ENCODE assay signal across 24 cellular contexts in the genomic region with DNA sequence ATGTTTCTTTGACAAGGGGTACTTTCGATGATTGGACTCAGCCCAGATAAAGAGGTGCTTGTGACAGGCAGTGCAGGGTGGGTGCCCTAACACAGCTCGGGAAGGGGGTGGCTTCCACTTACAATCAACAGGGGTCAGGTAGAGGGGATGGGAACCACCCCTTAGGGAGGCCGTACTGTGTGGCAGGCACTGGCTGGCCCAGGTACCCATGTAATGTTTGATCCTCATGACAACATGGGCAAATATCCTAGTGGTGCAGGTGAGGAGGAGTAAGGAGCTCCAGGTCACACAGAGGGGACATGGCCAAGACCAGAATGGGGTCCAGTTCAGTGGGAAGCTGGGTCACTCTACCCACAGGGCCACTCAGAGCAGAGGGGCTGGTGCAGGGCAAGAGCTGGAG. TPM values are rescaled to one million over a fixed set of nuclear protein-coding genes. Genes with fewer than 3 reads are reported as not detected.
DNase-seq lines count a peak whose midpoint lies in the region; TF ChIP-seq lines count a peak whose summit lies in the region.
"Had no signal": no experiment of that assay in that cellular context is flagged by ENCODE, and none has a peak within 500 bp of the region (broad histone marks: within the 10 kb centered on the region; RNA-seq: fewer than 3 reads in every experiment).

No MANE protein-coding gene starts in this region.

- TF ChIP-seq CTCF in VCaP (conservative IDR thresholded peaks at IDR 0.05), result no peak
- no peak for TF ChIP-seq CTCF in glutamatergic neuron (IDR thresholded peaks at IDR 0.05; ENCODE audit: partially characterized antibody, unreplicated experiment)
- TF ChIP-seq CTCF in ovary (IDR thresholded peaks at IDR 0.05), result no peak

- H3K4me1 Mint-ChIP-seq in activated naive CD8-positive, alpha-beta T cell (ENCODE audit: low read depth), result peaks cover 19% of the 10 kb centered on the region
- peaks cover 26% of the 10 kb centered on the region for H3K4me1 Mint-ChIP-seq in activated naive CD8-positive, alpha-beta T cell treated with anti-CD3 and anti-CD28 coated beads for 36 hours
- peaks cover 25% of the 10 kb centered on the region for H3K4me1 Mint-ChIP-seq in glutamatergic neuron (ENCODE audit: low read depth, unreplicated experiment)

- H3K27me3 ChIP-seq in skeletal muscle tissue (ENCODE audit: control insufficient read depth in 3 of 3, insufficient read depth in 3 of 3, low read length in 3 of 3) (no peaks in the 10 kb centered on the region), ovary (no peaks in the 10 kb centered on the region)
- H3K27me3 ChIP-seq: breast epithelium, transverse colon had no signal

- peaks cover 2% of the 10 kb centered on the region for H3K27me3 Mint-ChIP-seq in activated naive CD8-positive, alpha-beta T cell
- H3K27me3 Mint-ChIP-seq in activated naive CD8-positive, alpha-beta T cell treated with anti-CD3 and anti-CD28 coated beads for 36 hours, result no peaks in the 10 kb centered on the region
- peaks cover 3% of the 10 kb centered on the region for H3K27me3 Mint-ChIP-seq in glutamatergic neuron (ENCODE audit: unreplicated experiment)

- H3K36me3 ChIP-seq in skeletal muscle tissue (ENCODE audit: control insufficient read depth in 3 of 3, insufficient read depth in 3 of 3, low read length in 3 of 3) (no peaks in the 10 kb centered on the region), ovary (no peaks in the 10 kb centered on the region)
- H3K36me3 ChIP-seq: breast epithelium, lower lobe of right lung, transverse colon had no signal

- WGBS in ovary, 3 donors, result 81 to 83% (median 83%) methylated on average over 3 of the region's 3 CpGs

- intact Hi-C loops in ovary (cut with DNase I), result loop anchor here in 3 of 4 donors (5.0 to 10.0 kb wide), 2 partner anchors 86 to 89 kb away; no protein-coding TSS in a partner anchor

- H3K4me1 ChIP-seq in skeletal muscle tissue (ENCODE audit: control insufficient read depth in 3 of 3, insufficient read depth in 3 of 3, low read length in 3 of 3) (peaks cover 30 to 37% (median 33%) of the 10 kb centered on the region in 3 donors), ovary (ENCODE audit: insufficient read depth) (peaks cover 21% of the 10 kb centered on the region)
- H3K4me1 ChIP-seq: breast epithelium had no signal

- H3K27ac Mint-ChIP-seq in activated naive CD8-positive, alpha-beta T cell, result peak overlapping the region; percentile 34
- H3K27ac Mint-ChIP-seq in activated naive CD8-positive, alpha-beta T cell treated with anti-CD3 and anti-CD28 coated beads for 36 hours, result no peak overlapping the region
- H3K27ac Mint-ChIP-seq in glutamatergic neuron (ENCODE audit: unreplicated experiment), result no peak overlapping the region

- H3K4me3 ChIP-seq in skeletal muscle tissue (ENCODE audit: low read length in 3 of 3) (no peak overlapping the region), ovary (no peak overlapping the region)
- H3K4me3 ChIP-seq: breast epithelium, GM23248, lower lobe of right lung, psoas muscle, skin epidermis, transverse colon had no signal

- H3K9me3 ChIP-seq in skeletal muscle tissue (ENCODE audit: control insufficient read depth in 3 of 3, low read length in 3 of 3), result no peaks in the 10 kb centered on the region
- no peaks in the 10 kb centered on the region for H3K9me3 ChIP-seq in ovary
- H3K9me3 ChIP-seq: breast epithelium, lower lobe of right lung, psoas muscle, transverse colon had no signal

- DNase-seq in activated naive CD8-positive, alpha-beta T cell treated with anti-CD3 and anti-CD28 coated beads for 36 hours, result no peak
- DNase-seq in glutamatergic neuron (no peak), T-helper 1 cell (no peak), ovary (no peak), NCI-H128 (lab: John Stamatoyannopoulos, UW; ENCODE audit: unreplicated experiment) (no peak)
- DNase-seq: CD8-positive, alpha-beta memory T cell; dermis blood vessel endothelial cell; foreskin fibroblast; GM23248; hypothalamus; lower lobe of right lung; NCI-H1694 treated with DMSO at 0.1 percent for 48 hours; NCI-H774; psoas muscle; SHP77; stimulated activated CD4-positive, alpha-beta T cell treated with anti-CD3 and anti-CD28 coated beads, Interleukin-2, amount 100 ng/mL, for 24 hours; stimulated activated naive CD4-positive, alpha-beta T cell treated with Interleukin-2 at 50 U/mL for 16 hours; transverse colon had no signal

- no peak overlapping the region for H3K4me3 Mint-ChIP-seq in activated naive CD8-positive, alpha-beta T cell
- H3K4me3 Mint-ChIP-seq in activated naive CD8-positive, alpha-beta T cell treated with anti-CD3 and anti-CD28 coated beads for 36 hours, result no peak overlapping the region
- peak overlapping the region; percentile 9 for H3K4me3 Mint-ChIP-seq in glutamatergic neuron (ENCODE audit: unreplicated experiment)
- H3K4me3 Mint-ChIP-seq: CD8-positive, alpha-beta memory T cell had no signal

- peak overlapping the region; percentile 30; the same call in 1 of the 2 replicates for H3K27ac ChIP-seq in VCaP
- peak overlapping the region; percentile 52 for H3K27ac ChIP-seq in skeletal muscle tissue (ENCODE audit: low read depth, low read length)
- peak overlapping the region in 1 of 2 donors; percentile 74 for H3K27ac ChIP-seq in ovary
- H3K27ac ChIP-seq: epithelial cell of prostate, GM23248 had no signal

- no peak overlapping the region for H3K9ac ChIP-seq in skeletal muscle tissue (ENCODE audit: low read depth in 1 of 3, low read length in 3 of 3)
- H3K9ac ChIP-seq: GM23248 had no signal

- H3K9me3 Mint-ChIP-seq in activated naive CD8-positive, alpha-beta T cell (ENCODE audit: low read depth), result no peaks in the 10 kb centered on the region
- no peaks in the 10 kb centered on the region for H3K9me3 Mint-ChIP-seq in activated naive CD8-positive, alpha-beta T cell treated with anti-CD3 and anti-CD28 coated beads for 36 hours
- H3K9me3 Mint-ChIP-seq in glutamatergic neuron (ENCODE audit: unreplicated experiment), result peaks cover 9% of the 10 kb centered on the region
- H3K9me3 Mint-ChIP-seq: CD8-positive, alpha-beta memory T cell had no signal

- H3K36me3 Mint-ChIP-seq in activated naive CD8-positive, alpha-beta T cell, result no peaks in the 10 kb centered on the region
- H3K36me3 Mint-ChIP-seq in activated naive CD8-positive, alpha-beta T cell treated with anti-CD3 and anti-CD28 coated beads for 36 hours, result no peaks in the 10 kb centered on the region
- no peaks in the 10 kb centered on the region for H3K36me3 Mint-ChIP-seq in glutamatergic neuron (ENCODE audit: unreplicated experiment)

- no peak for TF ChIP-seq EP300 in ovary (IDR thresholded peaks at IDR 0.05)

- TF ChIP-seq POLR2A in ovary (IDR thresholded peaks at IDR 0.05), result no peak

RNA-seq across cellular contexts. Expression of gene APOL4, which starts 3.1 kb away (rescaled TPM):
- total RNA-seq in activated naive CD8-positive, alpha-beta T cell treated with anti-CD3 and anti-CD28 coated beads for 36 hours, result under 1 TPM; 0.70 to 0.95 TPM
- total RNA-seq in glutamatergic neuron (ENCODE audit: unreplicated experiment) (not detected), skeletal muscle tissue (21.4 TPM), ovary (10 to 100 TPM in 3 of 7 donors, 1 to 10 TPM in 2, under 1 TPM in 2; 0.31 to 18.6 (median 7.3) TPM)
- 1 to 10 TPM; 5.6 to 8.5 TPM for polyA plus RNA-seq in ovary
- total RNA-seq: GM23248 had no signal
- polyA plus RNA-seq: CD8-positive, alpha-beta memory T cell; GM23248 had no signal

RNA-seq across cellular contexts. Expression of gene APOL3, which starts 37.9 kb away (rescaled TPM):
- total RNA-seq in activated naive CD8-positive, alpha-beta T cell treated with anti-CD3 and anti-CD28 coated beads for 36 hours, result 10 to 100 TPM; 55.0 to 56.3 TPM
- not detected for total RNA-seq in glutamatergic neuron (ENCODE audit: unreplicated experiment)
- total RNA-seq in skeletal muscle tissue, result 13.6 TPM
- 10 to 100 TPM; 15.4 to 23.0 (median 18.6) TPM for total RNA-seq in ovary
- 10 to 100 TPM; 19.6 to 62.1 TPM for polyA plus RNA-seq in ovary

RNA-seq across cellular contexts. Expression of gene APOL2, which starts 40.8 kb away (rescaled TPM):
- total RNA-seq in activated naive CD8-positive, alpha-beta T cell treated with anti-CD3 and anti-CD28 coated beads for 36 hours, result 10 to 100 TPM; 54.3 to 57.0 TPM
- not detected for total RNA-seq in glutamatergic neuron (ENCODE audit: unreplicated experiment)
- total RNA-seq in skeletal muscle tissue, result 21.4 TPM
- 10 to 100 TPM; 21.8 to 38.1 (median 28.2) TPM for total RNA-seq in ovary
- polyA plus RNA-seq in ovary, result 10 to 100 TPM; 13.6 to 33.7 TPM

RNA-seq across cellular contexts. Expression of gene APOL1, which starts 54.5 kb away (rescaled TPM):
- total RNA-seq in activated naive CD8-positive, alpha-beta T cell treated with anti-CD3 and anti-CD28 coated beads for 36 hours, result 10 to 100 TPM; 17.6 to 19.3 TPM
- total RNA-seq in glutamatergic neuron (ENCODE audit: unreplicated experiment) (not detected), skeletal muscle tissue (4.7 TPM), ovary (10 to 100 TPM; 11.4 to 59.3 (median 34.4) TPM)
- 10 to 100 TPM; 26.5 to 75.9 TPM for polyA plus RNA-seq in ovary

Comparison
In these comparisons a context has a peak if more than half of its experiments do, and no peak if none do; other contexts are left out.
1. RNA of gene APOL3, which starts 37.9 kb away (total RNA-seq): 55.0 to 56.3 TPM in activated naive CD8-positive, alpha-beta T cell treated with anti-CD3 and anti-CD28 coated beads for 36 hours, 15.4 to 23.0 TPM in ovary and 13.6 TPM in skeletal muscle tissue (single experiment); not detected in glutamatergic neuron (single experiment); every median in the first group is over 10 times any median in the second.
2. RNA of gene APOL2, which starts 40.8 kb away (total RNA-seq): 54.3 to 57.0 TPM in activated naive CD8-positive, alpha-beta T cell treated with anti-CD3 and anti-CD28 coated beads for 36 hours, 21.8 to 38.1 TPM in ovary and 21.4 TPM in skeletal muscle tissue (single experiment); not detected in glutamatergic neuron (single experiment); every median in the first group is over 10 times any median in the second.